ENCODE assay signal across 15 cellular contexts in the genomic region with DNA sequence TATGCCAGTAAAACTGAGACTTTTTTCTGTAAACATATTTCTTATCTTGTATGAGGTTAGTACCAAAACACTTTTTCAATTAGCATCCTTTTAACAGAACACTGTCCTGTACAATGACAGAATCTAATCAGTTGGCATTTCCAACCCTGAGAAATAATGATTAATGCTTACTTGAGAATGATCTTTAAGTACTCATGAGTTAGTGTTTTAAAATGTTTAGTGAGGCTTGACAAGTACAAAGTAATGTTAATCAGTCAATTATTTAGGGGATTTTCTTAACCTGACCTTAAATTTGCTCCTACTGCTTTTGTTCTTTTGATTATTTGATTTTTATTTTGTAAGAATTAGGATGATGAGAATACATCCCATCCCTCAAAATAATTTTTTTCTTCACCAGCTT.
"Had no signal": no experiment of that assay in that cellular context is flagged by ENCODE, and none has a peak within 500 bp of the region (broad histone marks: within the 10 kb centered on the region; RNA-seq: fewer than 3 reads in every experiment).

No MANE protein-coding gene starts in this region.

- H3K27me3 ChIP-seq: foreskin keratinocyte, neutrophil, suprapubic skin, thyroid gland, upper lobe of left lung, uterus had no signal

- H3K4me1 ChIP-seq: foreskin keratinocyte, suprapubic skin, thyroid gland, upper lobe of left lung, uterus had no signal

- H3K27ac ChIP-seq: foreskin keratinocyte, neutrophil, suprapubic skin, thyroid gland, upper lobe of left lung, uterus had no signal

- H3K36me3 ChIP-seq: neutrophil, suprapubic skin, thyroid gland, upper lobe of left lung, uterus had no signal

- H3K4me1 Mint-ChIP-seq: immature natural killer cell, naive B cell, nephron progenitor cell had no signal

- H3K9me3 ChIP-seq: neutrophil, suprapubic skin, thyroid gland, upper lobe of left lung, uterus had no signal

- ATAC-seq: foreskin keratinocyte, right cardiac atrium had no signal

- DNase-seq: effector memory CD4-positive, alpha-beta T cell; foreskin keratinocyte; immature natural killer cell; mesendoderm; naive B cell; nephron progenitor cell; right cardiac atrium; small intestine; stimulated activated CD4-positive, alpha-beta T cell treated with anti-CD3 and anti-CD28 coated beads, Interleukin-12 subunit alpha, Interleukin-12 subunit beta, amount 100 ng/mL, for 4 hours; stimulated activated naive CD4-positive, alpha-beta T cell treated with Interleukin-2 at 50 U/mL for 16 hours; thyroid gland; upper lobe of left lung; uterus had no signal

- H3K4me3 Mint-ChIP-seq: immature natural killer cell, naive B cell, nephron progenitor cell had no signal

- H3K36me3 Mint-ChIP-seq: naive B cell had no signal

- H3K27me3 Mint-ChIP-seq: naive B cell had no signal

- H3K27ac Mint-ChIP-seq: immature natural killer cell, naive B cell had no signal

- H3K4me3 ChIP-seq: suprapubic skin, thyroid gland, upper lobe of left lung, uterus had no signal

- H3K9me3 Mint-ChIP-seq: immature natural killer cell, nephron progenitor cell had no signal
